In genomic region chr1:54223441-54224202, GRCh38 we compare ENCODE assay signal across 2 cellular contexts.
A peak's percentile ranks its signal among the peaks of the same experiment; 100 is the strongest.
TF ChIP-seq lines count a peak whose summit lies in the region.

No MANE protein-coding gene starts in this region.

TF ChIP-seq in HepG2, 621 proteins besides CTCF, POLR2A, EP300 and RAD21:
- no peak for TF ChIP-seq ZNF724P (CRISPR knock-in tag; IDR thresholded peaks at IDR 0.05; ENCODE audit: borderline replicate concordance)
- no peak for TF ChIP-seq TOE1 (CRISPR knock-in tag; IDR thresholded peaks at IDR 0.05)
- TF ChIP-seq SOX5 (CRISPR knock-in tag; IDR thresholded peaks at IDR 0.05; ENCODE audit: borderline replicate concordance), result no peak
- no peak for TF ChIP-seq MAFG (CRISPR knock-in tag; IDR thresholded peaks at IDR 0.05)
- TF ChIP-seq NCOA2 (CRISPR knock-in tag; IDR thresholded peaks at IDR 0.05), result no peak
- TF ChIP-seq REPIN1 (CRISPR knock-in tag; IDR thresholded peaks at IDR 0.05; ENCODE audit: borderline replicate concordance, low read depth), result no peak
- peak; percentile 38 for TF ChIP-seq AGO2 (optimal IDR thresholded peaks at IDR 0.05; ENCODE audit: low read depth, low read length)

TF ChIP-seq in K562, 482 proteins besides CTCF, POLR2A, EP300 and RAD21:
- TF ChIP-seq ZNF77 (CRISPR knock-in tag; IDR thresholded peaks at IDR 0.05), result no peak
- TF ChIP-seq MAZ (CRISPR knock-in tag; conservative IDR thresholded peaks at IDR 0.05 in 1 of 2, IDR thresholded peaks at IDR 0.05 in 1 of 2), result no peak
- TF ChIP-seq ETV6 (IDR thresholded peaks at IDR 0.05; ENCODE audit: borderline replicate concordance in 1 of 2, low read depth in 2 of 2, low read length in 1 of 2), result no peak
- 0 out of 2 replicates have a peak, but pooled peaks have one; percentile 12 for TF ChIP-seq ETV6 (CRISPR knock-in tag; IDR thresholded peaks at IDR 0.05; ENCODE audit: borderline replicate concordance)
- peak; percentile 71 for TF ChIP-seq POLR2G (IDR thresholded peaks at IDR 0.05; ENCODE audit: low read depth, low read length)
- no peak for TF ChIP-seq IRF2 (CRISPR knock-in tag; IDR thresholded peaks at IDR 0.05)
- TF ChIP-seq NFRKB (IDR thresholded peaks at IDR 0.05; ENCODE audit: low read depth), result no peak
TF ChIP-seq in K562: peak in this region for 2.
